21 cellular contexts compared by ENCODE assay signal in genomic region chr9:107569171-107569570, GRCh38.
DNase-seq lines count a peak whose midpoint lies in the region; TF ChIP-seq lines count a peak whose summit lies in the region.
"Had no signal": no experiment of that assay in that cellular context is flagged by ENCODE, and none has a peak within 500 bp of the region (broad histone marks: within the 10 kb centered on the region; RNA-seq: fewer than 3 reads in every experiment).

No MANE protein-coding gene starts in this region.

- H3K27me3 ChIP-seq in PC-9 (ENCODE audit: insufficient read depth, low read depth): no peaks in the 10 kb centered on the region
- H3K27me3 ChIP-seq: body of pancreas, sigmoid colon, SJSA1 had no signal

- H4K20me1 ChIP-seq in PC-9 (ENCODE audit: insufficient read depth): no peaks in the 10 kb centered on the region

- no peaks in the 10 kb centered on the region for H3K9me3 ChIP-seq in PC-9 (ENCODE audit: insufficient read depth, low read depth)
- H3K9me3 ChIP-seq: body of pancreas, sigmoid colon, SJSA1 had no signal

- no TSS peak for BruUV-seq in PC-9 (replicated peaks; lab: Mats Ljungman, UMichigan)

- no peak overlapping the region for H3K27ac ChIP-seq in PC-9
- H3K27ac ChIP-seq: body of pancreas, parathyroid adenoma, sigmoid colon, SJSA1 had no signal

- no peaks in the 10 kb centered on the region for H3K36me3 ChIP-seq in PC-9 (ENCODE audit: low read depth)
- H3K36me3 ChIP-seq: sigmoid colon, SJSA1 had no signal

- no peaks in the 10 kb centered on the region for H3K9me2 ChIP-seq in PC-9 (ENCODE audit: insufficient read depth)

- no peak overlapping the region for H2AFZ ChIP-seq in PC-9
- H2AFZ ChIP-seq: parathyroid adenoma had no signal

- no peaks in the 10 kb centered on the region for H3K79me2 ChIP-seq in PC-9 (ENCODE audit: low read depth)
- H3K79me2 ChIP-seq: parathyroid adenoma had no signal

- H3K4me2 ChIP-seq in PC-9: peak overlapping the region; percentile 5

- DNase-seq in ELR (ENCODE audit: low read depth) (peak; percentile 19), PC-9 (peak in 1 of 2 experiments; percentile 43), fibroblast of peridontal ligament (ENCODE audit: extremely low read depth) (peak; percentile 27), renal cortical epithelial cell (ENCODE audit: low read depth) (peak; percentile 31), hippocampal formation (lab: John Stamatoyannopoulos, UW) (no peak), GM13976 (ENCODE audit: low spot score) (no peak), D341Med (ENCODE audit: low spot score) (no peak)
- DNase-seq in central memory CD4-positive, alpha-beta T cell: no peak
- DNase-seq: activated CD4-positive, alpha-beta T cell treated with anti-CD3 and anti-CD28 coated beads for 4 hours; activated CD8-positive, alpha-beta memory T cell treated with anti-CD3 and anti-CD28 coated beads, Interleukin-2, amount 10 ng/mL, durations not matched to agents 7 days and 5 days; DMS153; effector CD8-positive, alpha-beta T cell; glutamatergic neuron; HFFc6; NCI-H1092 treated with DMSO at 0.1 percent for 48 hours; NCI-H2081 treated with DMSO at 0.1 percent for 48 hours; sigmoid colon; substantia nigra had no signal

- H3K4me3 ChIP-seq in PC-9: no peak overlapping the region
- H3K4me3 ChIP-seq: body of pancreas, sigmoid colon, SJSA1 had no signal

- H3F3A ChIP-seq in PC-9 (ENCODE audit: insufficient read depth, low read depth): no peaks in the 10 kb centered on the region

- peaks cover 12% of the 10 kb centered on the region for H3K4me1 ChIP-seq in PC-9 (replicated peaks; ENCODE audit: insufficient read depth)
- H3K4me1 ChIP-seq: body of pancreas, parathyroid adenoma, sigmoid colon, SJSA1 had no signal

- TF ChIP-seq CTCF in PC-9 (conservative IDR thresholded peaks at IDR 0.05) (no peak), GM13976 (IDR thresholded peaks at IDR 0.05; ENCODE audit: borderline replicate concordance, control extremely low read depth, extremely low read depth, insufficient read depth, missing control alignments) (no peak)

- CTCF ChIA-PET in PC-9 (lab: Charles Lee): no interaction called here

- in situ Hi-C loops in GM13976 (cut with MboI; ENCODE audit: low sequenced_read_pairs, unreplicated experiment): no loop called here

- POLR2A ChIA-PET in PC-9 (lab: Charles Lee; ENCODE audit: unreplicated experiment): no interaction called here

- intact Hi-C loops in PC-9 (cut with micrococcal nuclease; ENCODE audit: unreplicated experiment): no loop called here

Comparison
In these comparisons a context has a peak if more than half of its experiments do, and no peak if none do; other contexts are left out.
1. DNase-seq: peak in ELR (single experiment), fibroblast of peridontal ligament (single experiment) and renal cortical epithelial cell (single experiment); none in hippocampal formation (0 of 2), GM13976 (single experiment), central memory CD4-positive, alpha-beta T cell (single experiment) and D341Med (single experiment).